In the genomic region with DNA sequence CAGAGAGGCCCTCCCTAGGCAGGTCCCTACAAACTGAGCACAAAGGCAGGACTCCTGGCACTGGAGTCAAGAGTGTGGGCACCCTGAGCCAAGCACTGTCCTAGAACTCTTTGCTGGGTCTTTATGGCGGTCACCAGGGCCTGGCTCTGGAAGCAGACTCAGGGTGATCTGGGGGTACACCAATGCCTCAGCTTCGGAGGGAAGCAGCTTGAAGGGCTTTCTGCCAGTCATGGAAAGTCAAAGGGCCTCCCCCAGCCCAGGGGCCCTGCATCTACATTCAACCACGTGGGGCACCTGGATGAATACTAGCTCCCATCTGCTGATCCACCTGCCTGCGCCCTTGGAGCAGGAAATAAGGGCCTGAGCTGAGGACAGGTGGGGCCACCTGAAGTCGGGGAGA, we compare ENCODE assay signal across 23 cellular contexts. TPM values are rescaled to one million over a fixed set of nuclear protein-coding genes. Genes with fewer than 3 reads are reported as not detected.
DNase-seq lines count a peak whose midpoint lies in the region; ATAC-seq, FAIRE-seq and TF ChIP-seq lines count a peak whose summit lies in the region.
"Had no signal": no experiment of that assay in that cellular context is flagged by ENCODE, and none has a peak within 500 bp of the region (broad histone marks: within the 10 kb centered on the region; RNA-seq: fewer than 3 reads in every experiment).

No MANE protein-coding gene starts in this region.

- H3K9me1 ChIP-seq in IMR-90 (ENCODE audit: insufficient read depth, low read length) (no peaks in the 10 kb centered on the region), K562 (ENCODE audit: control insufficient read depth, insufficient read depth, low read length) (no peaks in the 10 kb centered on the region)

- H3K14ac ChIP-seq in IMR-90 (replicated peaks; ENCODE audit: low read depth, low read length): no peak overlapping the region

- H3K27me3 ChIP-seq in IMR-90 (ENCODE audit: control insufficient read depth, insufficient read depth, low read length) (peaks cover 58% of the 10 kb centered on the region), K562 (ENCODE audit: control insufficient read depth in 2 of 2, insufficient read depth in 2 of 2, low read length in 2 of 2) (no peaks in the 10 kb centered on the region), endodermal cell (ENCODE audit: control insufficient read depth, insufficient read depth, low read length, poor library complexity, severe bottlenecking) (no peaks in the 10 kb centered on the region), neural progenitor cell (no peaks in the 10 kb centered on the region), breast epithelium (no peaks in the 10 kb centered on the region)

- 40% methylated on average over 1 of the region's 5 CpGs; no CpG with 5 or more reads in 1 of the 2 experiments for WGBS in IMR-90 (ENCODE audit: extremely low coverage in 2 of 2, insufficient read length in 1 of 2), 2 experiments
- 61% methylated on average over 4 of the region's 5 CpGs for WGBS in K562 (ENCODE audit: insufficient coverage, low coverage, missing lambda C conversion rate)
- 80 to 93% methylated on average over 4 to 5 of the region's 5 CpGs for WGBS in endodermal cell (ENCODE audit: insufficient coverage in 1 of 2, insufficient read length in 1 of 2), 2 experiments

- no peaks in the 10 kb centered on the region for H3K4me1 ChIP-seq in IMR-90 (ENCODE audit: control insufficient read depth, insufficient read depth, low read length)
- H3K4me1 ChIP-seq in K562 (replicated peaks in 1 of 2; ENCODE audit: control insufficient read depth in 2 of 2, insufficient read depth in 2 of 2, low read length in 2 of 2): peaks cover 2 to 13% of the 10 kb centered on the region in 2 experiments; a peak in 4 of 5 replicates
- no peaks in the 10 kb centered on the region for H3K4me1 ChIP-seq in endodermal cell (ENCODE audit: control insufficient read depth, insufficient read depth, low read length)
- no peaks in the 10 kb centered on the region for H3K4me1 ChIP-seq in neural progenitor cell
- no peaks in the 10 kb centered on the region for H3K4me1 ChIP-seq in breast epithelium

- dilution Hi-C loops in IMR-90 (cut with HindIII; ENCODE audit: low sequenced_read_pairs, unreplicated experiment): no loop called here

- no peak overlapping the region for H3K4me2 ChIP-seq in IMR-90 (ENCODE audit: low read depth, low read length)
- no peak overlapping the region for H3K4me2 ChIP-seq in K562 (ENCODE audit: insufficient read depth, low read length)
- H3K4me2 ChIP-seq in neural progenitor cell: no peak overlapping the region

- no peak for ATAC-seq in IMR-90 (ENCODE audit: low read depth)
- no peak for ATAC-seq in K562
- ATAC-seq: CD8-positive, alpha-beta T cell; GM12878 had no signal

- H3K27me3 Mint-ChIP-seq in endodermal cell (ENCODE audit: insufficient read depth) (peaks cover 3% of the 10 kb centered on the region), neural progenitor cell (ENCODE audit: insufficient read depth, low read depth) (peaks cover 2% of the 10 kb centered on the region)

- no peak overlapping the region for H3K9ac ChIP-seq in IMR-90 (ENCODE audit: low read depth, low read length)
- H3K9ac ChIP-seq in K562 (ENCODE audit: insufficient read depth in 1 of 2, low read depth in 2 of 2, low read length in 2 of 2): no peak overlapping the region
- H3K9ac ChIP-seq in endodermal cell (ENCODE audit: extremely low read depth, low read length, poor library complexity, severe bottlenecking): no peak overlapping the region
- no peak overlapping the region for H3K9ac ChIP-seq in neural progenitor cell

- no peak for TF ChIP-seq CTCF in IMR-90 (conservative IDR thresholded peaks at IDR 0.05; ENCODE audit: low read depth, low read length)
- no peak for TF ChIP-seq CTCF in K562 (IDR thresholded peaks at IDR 0.05 in 2 of 3, conservative IDR thresholded peaks at IDR 0.05 in 1 of 3; ENCODE audit: insufficient read depth in 2 of 3, low read depth in 1 of 3, low read length in 3 of 3)
- no peak for TF ChIP-seq CTCF in endodermal cell (conservative IDR thresholded peaks at IDR 0.05)
- TF ChIP-seq CTCF in neural progenitor cell (IDR thresholded peaks at IDR 0.05): no peak
- TF ChIP-seq CTCF in breast epithelium (IDR thresholded peaks at IDR 0.05): no peak

- no peaks in the 10 kb centered on the region for H3K4me1 Mint-ChIP-seq in endodermal cell
- H3K4me1 Mint-ChIP-seq in neural progenitor cell: peaks cover 2% of the 10 kb centered on the region

- no peak overlapping the region for H2BK5ac ChIP-seq in IMR-90 (ENCODE audit: low read depth, low read length, poor library complexity, severe bottlenecking)

- no peak overlapping the region for H2AK9ac ChIP-seq in IMR-90 (replicated peaks; ENCODE audit: low read depth, low read length, poor library complexity)

- no peak for TF ChIP-seq EP300 in K562 (IDR thresholded peaks at IDR 0.05; ENCODE audit: low read length)

- H2AK5ac ChIP-seq in IMR-90 (ENCODE audit: low read depth, low read length): no peak overlapping the region

- no peaks in the 10 kb centered on the region for H3K36me3 Mint-ChIP-seq in endodermal cell (ENCODE audit: low read depth)
- H3K36me3 Mint-ChIP-seq in neural progenitor cell: no peaks in the 10 kb centered on the region
- H3K36me3 Mint-ChIP-seq: CD8-positive, alpha-beta T cell had no signal

- TF ChIP-seq POLR2A in IMR-90 (IDR thresholded peaks at IDR 0.05; ENCODE audit: low read depth, low read length) (no peak), K562 (conservative IDR thresholded peaks at IDR 0.05) (no peak), breast epithelium (IDR thresholded peaks at IDR 0.05) (no peak)

- H2AFZ ChIP-seq in IMR-90 (replicated peaks; ENCODE audit: low read length, poor library complexity): peak overlapping the region; percentile 32
- H2AFZ ChIP-seq in K562 (ENCODE audit: low read depth, low read length): peak overlapping the region; percentile 43
- H2AFZ ChIP-seq in neural progenitor cell (replicated peaks): peak overlapping the region; percentile 72

- no peak overlapping the region for H3K4ac ChIP-seq in IMR-90 (ENCODE audit: low read depth, low read length)

- H4K8ac ChIP-seq in IMR-90 (ENCODE audit: low read depth in 2 of 2, low read length in 2 of 2): no peak overlapping the region

- no TSS peak for BruUV-seq in IMR-90 (replicated peaks; lab: Mats Ljungman, UMichigan)
- BruUV-seq in K562 (replicated peaks; lab: Mats Ljungman, UMichigan): no TSS peak

- in situ Hi-C loops in IMR-90 (cut with MboI; ENCODE audit: low sequenced_read_pairs): no loop called here
- in situ Hi-C loops in K562 (cut with MboI): no loop called here

- H3K23ac ChIP-seq in IMR-90 (ENCODE audit: low read depth, low read length): no peak overlapping the region

- TF ChIP-seq RAD21 in IMR-90 (IDR thresholded peaks at IDR 0.05; ENCODE audit: low read length) (no peak), K562 (CRISPR knock-in tag; conservative IDR thresholded peaks at IDR 0.05 in 1 of 2, IDR thresholded peaks at IDR 0.05 in 1 of 2) (no peak)

- POLR2A ChIA-PET in IMR-90 (lab: Charles Lee; ENCODE audit: unreplicated experiment): no interaction called here
- POLR2A ChIA-PET in K562 (lab: Yijun Ruan, JAX): interaction anchor here (0.6 to 2.2 kb wide), 3 partner anchors 12 to 38 kb away, joined by 3 to 10 read pairs (median 3); no protein-coding TSS in a partner anchor

- H3K4me3 ChIP-seq in IMR-90 (ENCODE audit: insufficient read depth, low read depth, low read length): no peak overlapping the region
- no peak overlapping the region for H3K4me3 ChIP-seq in K562
- no peak overlapping the region for H3K4me3 ChIP-seq in endodermal cell (ENCODE audit: low read length)
- H3K4me3 ChIP-seq in neural progenitor cell: no peak overlapping the region
- H3K4me3 ChIP-seq in breast epithelium: no peak overlapping the region
- H3K4me3 ChIP-seq: GM12878 had no signal

- no peaks in the 10 kb centered on the region for H3K9me3 ChIP-seq in IMR-90 (ENCODE audit: control insufficient read depth, insufficient read depth, low read length)
- H3K9me3 ChIP-seq in K562 (replicated peaks; ENCODE audit: control insufficient read depth, insufficient read depth, low read depth, low read length): no peaks in the 10 kb centered on the region; the same call in 1 of the 2 replicates
- no peaks in the 10 kb centered on the region for H3K9me3 ChIP-seq in endodermal cell (ENCODE audit: control insufficient read depth, low read length)
- H3K9me3 ChIP-seq in neural progenitor cell (ENCODE audit: low read depth): no peaks in the 10 kb centered on the region
- no peaks in the 10 kb centered on the region for H3K9me3 ChIP-seq in breast epithelium

- H2BK120ac ChIP-seq in IMR-90 (ENCODE audit: low read depth, low read length): no peak overlapping the region

- FAIRE-seq in K562 (lab: Jason Lieb, UNC): no peak
- FAIRE-seq: D721Med, GM12878, GM18507 had no signal

- H3K79me2 ChIP-seq in K562 (ENCODE audit: control insufficient read depth, insufficient read depth, low read length) (no peaks in the 10 kb centered on the region), neural progenitor cell (ENCODE audit: low read depth) (no peaks in the 10 kb centered on the region)

- H3K9me3 Mint-ChIP-seq in endodermal cell: no peaks in the 10 kb centered on the region
- H3K9me3 Mint-ChIP-seq in neural progenitor cell: no peaks in the 10 kb centered on the region

- no peaks in the 10 kb centered on the region for H4K20me1 ChIP-seq in IMR-90 (ENCODE audit: insufficient read depth, low read length)
- H4K20me1 ChIP-seq in K562 (replicated peaks; ENCODE audit: control insufficient read depth, insufficient read depth, low read length): no peaks in the 10 kb centered on the region
- H4K20me1 ChIP-seq in neural progenitor cell (ENCODE audit: low read depth): no peaks in the 10 kb centered on the region

- H4K91ac ChIP-seq in IMR-90 (ENCODE audit: insufficient read depth, low read depth, low read length): no peak overlapping the region

- no peak for DNase-seq in IMR-90
- no peak for DNase-seq in K562 (ENCODE audit: extremely low read depth in 1 of 4, low spot score in 3 of 4)
- DNase-seq in endodermal cell: peak; percentile 33
- no peak for DNase-seq in neural progenitor cell (ENCODE audit: low spot score)
- no peak for DNase-seq in breast epithelium (ENCODE audit: low spot score in 2 of 2)
- no peak for DNase-seq in NOMO-1 treated with dmso at 0.1 percent for 144 hours (lab: John Stamatoyannopoulos, UW; ENCODE audit: unreplicated experiment)
- DNase-seq in COR-L47 (lab: John Stamatoyannopoulos, UW): no peak
- DNase-seq in RKO (ENCODE audit: low spot score): no peak
- DNase-seq: C1 segment of cervical spinal cord; CD8-positive, alpha-beta T cell; DMS 273 treated with DMSO at 0.1 percent for 48 hours; DMS79; EL; GDM1; GOT3; HCEC 1CT had no signal

- intact Hi-C loops in IMR-90 (cut with micrococcal nuclease): no loop called here
- intact Hi-C loops in K562 (cut with micrococcal nuclease): no loop called here
- intact Hi-C loops in breast epithelium (cut with DNase I; ENCODE audit: low total_unique reads): no loop called here

- CTCF ChIA-PET in IMR-90 (lab: Yijun Ruan, JAX) (no interaction called here), K562 (lab: Yijun Ruan, JAX; ENCODE audit: low intra/inter-chr PET ratio) (no interaction called here)

- no peak overlapping the region for H3K18ac ChIP-seq in IMR-90 (ENCODE audit: low read depth, low read length)

- H3K56ac ChIP-seq in IMR-90 (ENCODE audit: extremely low read depth, insufficient read depth, low read length): no peak overlapping the region

- no peak overlapping the region for H2BK20ac ChIP-seq in IMR-90 (ENCODE audit: low read depth, low read length)

- H4K5ac ChIP-seq in IMR-90 (ENCODE audit: low read depth, low read length): no peak overlapping the region

- no peaks in the 10 kb centered on the region for H3K36me3 ChIP-seq in IMR-90 (ENCODE audit: control insufficient read depth, insufficient read depth, low read length)
- H3K36me3 ChIP-seq in K562 (ENCODE audit: control insufficient read depth, insufficient read depth, low read length): no peaks in the 10 kb centered on the region
- H3K36me3 ChIP-seq in endodermal cell (ENCODE audit: control insufficient read depth, insufficient read depth, low read length): no peaks in the 10 kb centered on the region
- H3K36me3 ChIP-seq in neural progenitor cell: no peaks in the 10 kb centered on the region
- no peaks in the 10 kb centered on the region for H3K36me3 ChIP-seq in breast epithelium

- H2BK15ac ChIP-seq in IMR-90 (ENCODE audit: low read depth, low read length): no peak overlapping the region

- H3K4me3 Mint-ChIP-seq in endodermal cell (no peak overlapping the region), neural progenitor cell (no peak overlapping the region)
- H3K4me3 Mint-ChIP-seq: CD8-positive, alpha-beta T cell had no signal

- no peaks in the 10 kb centered on the region for H3F3A ChIP-seq in neural progenitor cell (ENCODE audit: low read depth)

- no peak overlapping the region for H3K27ac ChIP-seq in IMR-90 (ENCODE audit: insufficient read depth, low read length)
- no peak overlapping the region for H3K27ac ChIP-seq in K562 (ENCODE audit: extremely low read depth, low read depth, low read length)
- no peak overlapping the region for H3K27ac ChIP-seq in endodermal cell (ENCODE audit: low read depth, low read length)
- H3K27ac ChIP-seq in neural progenitor cell: no peak overlapping the region
- no peak overlapping the region for H3K27ac ChIP-seq in breast epithelium

- no peaks in the 10 kb centered on the region for H3K79me1 ChIP-seq in IMR-90 (ENCODE audit: low read depth in 1 of 2, low read length in 2 of 2)

- no peak overlapping the region for H3K27ac Mint-ChIP-seq in endodermal cell
- no peak overlapping the region for H3K27ac Mint-ChIP-seq in neural progenitor cell
- H3K27ac Mint-ChIP-seq: CD8-positive, alpha-beta T cell had no signal

RNA-seq across cellular contexts. Expression of gene EPB42, which starts 7.4 kb away (rescaled TPM):
- total RNA-seq in IMR-90 (2012; rRNA removed): not detected in 2 replicates
- not detected in 2 replicates for polyA plus RNA-seq in IMR-90 (2012; rRNA removed)
- polyA plus RNA-seq in IMR-90 (2012; cell fraction: cytosol; rRNA removed): not detected in 2 replicates
- polyA plus RNA-seq in IMR-90 (2012; cell fraction: nucleus; rRNA removed; ENCODE audit: low replicate concordance): not detected in 2 replicates
- 0.51 and 1.6 TPM in 2 replicates for total RNA-seq in K562 (2011; cell fraction: chromatin; rRNA removed; ENCODE audit: low replicate concordance)
- total RNA-seq in K562 (2011; cell fraction: nucleolus; rRNA removed): 1.5 and 1.7 TPM in 2 replicates
- total RNA-seq in K562 (2011; cell fraction: nucleoplasm; rRNA removed): 1.2 and 2.3 TPM in 2 replicates
- 1.5 and 2.1 TPM in 2 replicates for total RNA-seq in K562 (2014; rRNA removed)
- total RNA-seq in K562 (2014; rRNA removed; fragmentation: Illumina TruSeq; extraction: Trizol): 1.4 and 1.5 TPM in 2 replicates
- total RNA-seq in K562 (2015; rRNA removed; fragmentation: Illumina TruSeq; extraction: Trizol): 0.51 and 0.79 TPM in 2 replicates
- total RNA-seq in K562 (2021): 1.3 and 1.7 TPM in 2 replicates
- 0.59 and 0.89 TPM in 2 replicates for polyA plus RNA-seq in K562 (2011; rRNA removed)
- 0.89 and 0.96 TPM in 2 replicates for polyA plus RNA-seq in K562 (2011; cell fraction: cytosol; rRNA removed)
- polyA plus RNA-seq in K562 (2011; cell fraction: nucleus; rRNA removed): 0.66 and 0.70 TPM in 2 replicates
- 0.91 and 1.2 TPM in 2 replicates for polyA plus RNA-seq in K562 (2012)
- polyA plus RNA-seq in K562 (2014; fragmentation: Illumina TruSeq; extraction: Trizol): 1.5 and 2.3 TPM in 2 replicates
- polyA plus RNA-seq in K562 (2014; fragmentation: Nextera tagmentation; extraction: Ambion mirVana): under 1 TPM; 0.38 to 0.57 TPM
- polyA plus RNA-seq in K562 (2014; rRNA removed): 1.3 and 1.6 TPM in 2 replicates
- 1.5 and 1.6 TPM in 2 replicates for polyA minus RNA-seq in K562 (2011; rRNA and poly(A)+ RNA removed)
- 0.67 and 1.9 TPM in 2 replicates for polyA minus RNA-seq in K562 (2011; cell fraction: cytosol; rRNA and poly(A)+ RNA removed)
- 0.27 and 0.67 TPM in 2 replicates for polyA minus RNA-seq in K562 (2011; cell fraction: nucleus; rRNA and poly(A)+ RNA removed)
- total RNA-seq in endodermal cell: not detected
- not detected for polyA plus RNA-seq in endodermal cell (2013, experiment 1 of 2)
- not detected for polyA plus RNA-seq in endodermal cell (2013, experiment 2 of 2)
- not detected in 2 replicates for total RNA-seq in neural progenitor cell (ENCODE audit: low replicate concordance)
- total RNA-seq in breast epithelium: 1 to 10 TPM in 1 of 3 donors, under 1 TPM in 1, not detected in 1; 0.29 to 1.9 TPM
- total RNA-seq: A172; A673; CD8-positive, alpha-beta T cell; GM12878; H7 had no signal
- polyA plus RNA-seq: BJ, GM12878 had no signal

RNA-seq across cellular contexts. Expression of gene CCNDBP1, which starts 28.3 kb away (rescaled TPM):
- total RNA-seq in IMR-90 (2012; rRNA removed): 33.9 and 40.3 TPM in 2 replicates
- 33.4 and 34.9 TPM in 2 replicates for polyA plus RNA-seq in IMR-90 (2012; rRNA removed)
- polyA plus RNA-seq in IMR-90 (2012; cell fraction: cytosol; rRNA removed): 15.8 and 18.6 TPM in 2 replicates
- 16.6 and 32.5 TPM in 2 replicates for polyA plus RNA-seq in IMR-90 (2012; cell fraction: nucleus; rRNA removed; ENCODE audit: low replicate concordance)
- total RNA-seq in K562 (2011; cell fraction: chromatin; rRNA removed; ENCODE audit: low replicate concordance): 56.2 and 80.6 TPM in 2 replicates
- total RNA-seq in K562 (2011; cell fraction: nucleolus; rRNA removed): 40.4 and 46.3 TPM in 2 replicates
- 55.0 and 77.6 TPM in 2 replicates for total RNA-seq in K562 (2011; cell fraction: nucleoplasm; rRNA removed)
- 50.0 and 55.5 TPM in 2 replicates for total RNA-seq in K562 (2014; rRNA removed)
- 67.6 and 71.9 TPM in 2 replicates for total RNA-seq in K562 (2014; rRNA removed; fragmentation: Illumina TruSeq; extraction: Trizol)
- 47.9 and 49.5 TPM in 2 replicates for total RNA-seq in K562 (2015; rRNA removed; fragmentation: Illumina TruSeq; extraction: Trizol)
- 47.9 and 49.1 TPM in 2 replicates for total RNA-seq in K562 (2021)
- 98.3 and 111 TPM in 2 replicates for polyA plus RNA-seq in K562 (2011; rRNA removed)
- 86.8 and 107 TPM in 2 replicates for polyA plus RNA-seq in K562 (2011; cell fraction: cytosol; rRNA removed)
- polyA plus RNA-seq in K562 (2011; cell fraction: nucleus; rRNA removed): 58.5 and 72.4 TPM in 2 replicates
- polyA plus RNA-seq in K562 (2012): 50.4 and 99.8 TPM in 2 replicates
- 57.7 and 59.9 TPM in 2 replicates for polyA plus RNA-seq in K562 (2014; fragmentation: Illumina TruSeq; extraction: Trizol)
- 10 to 100 TPM; 37.0 to 44.7 TPM for polyA plus RNA-seq in K562 (2014; fragmentation: Nextera tagmentation; extraction: Ambion mirVana)
- polyA plus RNA-seq in K562 (2014; rRNA removed): 65.4 and 72.0 TPM in 2 replicates
- 61.5 and 64.1 TPM in 2 replicates for polyA minus RNA-seq in K562 (2011; rRNA and poly(A)+ RNA removed)
- polyA minus RNA-seq in K562 (2011; cell fraction: cytosol; rRNA and poly(A)+ RNA removed): 18.9 and 22.9 TPM in 2 replicates
- polyA minus RNA-seq in K562 (2011; cell fraction: nucleus; rRNA and poly(A)+ RNA removed): 33.1 and 51.0 TPM in 2 replicates
- 10 to 100 TPM; 25.7 to 43.5 TPM for total RNA-seq in endodermal cell
- polyA plus RNA-seq in endodermal cell (2013, experiment 1 of 2): 38.2 TPM
- polyA plus RNA-seq in endodermal cell (2013, experiment 2 of 2): 33.9 TPM
- total RNA-seq in neural progenitor cell (ENCODE audit: low replicate concordance): 43.1 and 44.3 TPM in 2 replicates
- total RNA-seq in breast epithelium: 100 to 1,000 TPM in 2 of 3 donors, 10 to 100 TPM in 1; 90.1 to 179 (median 106) TPM

RNA-seq across cellular contexts. Expression of gene TGM5, which starts 53.3 kb away (rescaled TPM):
- total RNA-seq in IMR-90 (2012; rRNA removed) (not detected in 2 replicates), K562 (2014; rRNA removed) (not detected in 2 replicates), K562 (2014; rRNA removed; fragmentation: Illumina TruSeq; extraction: Trizol) (not detected in 2 replicates), K562 (2015; rRNA removed; fragmentation: Illumina TruSeq; extraction: Trizol) (0.07 and 0.15 TPM in 2 replicates), K562 (2021) (not detected in 2 replicates), endodermal cell (not detected), neural progenitor cell (ENCODE audit: low replicate concordance) (not detected in 2 replicates), breast epithelium (1 to 10 TPM; 1.6 to 3.1 (median 2.7) TPM)
- polyA plus RNA-seq in IMR-90 (2012; rRNA removed) (not detected in 2 replicates), K562 (2011; rRNA removed) (0.07 TPM in 1 of 2 replicates, not detected in the other), K562 (2014; fragmentation: Illumina TruSeq; extraction: Trizol) (not detected in 2 replicates), K562 (2014; fragmentation: Nextera tagmentation; extraction: Ambion mirVana) (under 1 TPM; 0.03 to 0.10 TPM), K562 (2014; rRNA removed) (not detected in 2 replicates)
- polyA plus RNA-seq in IMR-90 (2012; cell fraction: cytosol; rRNA removed): not detected in 2 replicates
- not detected in 2 replicates for polyA plus RNA-seq in IMR-90 (2012; cell fraction: nucleus; rRNA removed; ENCODE audit: low replicate concordance)
- 0.12 TPM in 1 of 2 replicates, not detected in the other for total RNA-seq in K562 (2011; cell fraction: chromatin; rRNA removed; ENCODE audit: low replicate concordance)
- not detected in 2 replicates for total RNA-seq in K562 (2011; cell fraction: nucleolus; rRNA removed)
- total RNA-seq in K562 (2011; cell fraction: nucleoplasm; rRNA removed): not detected in 2 replicates
- polyA plus RNA-seq in K562 (2011; cell fraction: cytosol; rRNA removed): 0.12 and 0.15 TPM in 2 replicates
- 0.06 and 0.07 TPM in 2 replicates for polyA plus RNA-seq in K562 (2011; cell fraction: nucleus; rRNA removed)
- polyA plus RNA-seq in K562 (2012): 0.03 TPM in 1 of 2 replicates, not detected in the other
- polyA minus RNA-seq in K562 (2011; rRNA and poly(A)+ RNA removed): not detected in 2 replicates
- not detected in 2 replicates for polyA minus RNA-seq in K562 (2011; cell fraction: cytosol; rRNA and poly(A)+ RNA removed)
- polyA minus RNA-seq in K562 (2011; cell fraction: nucleus; rRNA and poly(A)+ RNA removed): 0.22 TPM in 1 of 2 replicates, not detected in the other
- polyA plus RNA-seq in endodermal cell (2013, experiment 1 of 2): not detected
- polyA plus RNA-seq in endodermal cell (2013, experiment 2 of 2): not detected
- total RNA-seq: A172; A673; CD8-positive, alpha-beta T cell; H7 had no signal
- polyA plus RNA-seq: BJ had no signal
